26 cellular contexts compared by ENCODE assay signal in genomic region chr21:33981341-33982101, GRCh38.
DNase-seq lines count a peak whose midpoint lies in the region; ATAC-seq and TF ChIP-seq lines count a peak whose summit lies in the region.
"Had no signal": no experiment of that assay in that cellular context is flagged by ENCODE, and none has a peak within 500 bp of the region (broad histone marks: within the 10 kb centered on the region; RNA-seq: fewer than 3 reads in every experiment).

No MANE protein-coding gene starts in this region.

- peaks cover 0 to 6% of the 10 kb centered on the region in 2 donors for H3K36me3 Mint-ChIP-seq in activated T-cell treated with anti-CD3 and anti-CD28 coated beads, Interleukin-2, amount 50 U/mL, for 72 hours (ENCODE audit: insufficient read depth in 2 of 2)
- H3K36me3 Mint-ChIP-seq: CD14-positive monocyte, WTC11 had no signal

- H3K27me3 ChIP-seq in gastroesophageal sphincter = no peaks in the 10 kb centered on the region
- no peaks in the 10 kb centered on the region for H3K27me3 ChIP-seq in trophoblast cell (ENCODE audit: insufficient read depth, low read length)
- no peaks in the 10 kb centered on the region for H3K27me3 ChIP-seq in mammary epithelial cell (ENCODE audit: insufficient read depth, low read length)
- H3K27me3 ChIP-seq: esophagus squamous epithelium, transverse colon had no signal

- no peak overlapping the region for H2BK12ac ChIP-seq in trophoblast cell (ENCODE audit: low read length)

- no peak overlapping the region for H4K91ac ChIP-seq in trophoblast cell (ENCODE audit: low read depth, low read length)

- no peak overlapping the region for H3K23ac ChIP-seq in trophoblast cell (ENCODE audit: low read length)

- no peak overlapping the region for H3K4me3 ChIP-seq in gastroesophageal sphincter
- no peak overlapping the region for H3K4me3 ChIP-seq in trophoblast cell (ENCODE audit: low read depth, low read length)
- H3K4me3 ChIP-seq in mammary epithelial cell (replicated peaks in 1 of 3; ENCODE audit: insufficient read depth in 1 of 3, low read depth in 2 of 3, low read length in 3 of 3) = no peak overlapping the region
- H3K4me3 ChIP-seq: adrenal gland, esophagus squamous epithelium, HAP-1, transverse colon had no signal

- no peaks in the 10 kb centered on the region for H4K20me1 ChIP-seq in mammary epithelial cell (ENCODE audit: insufficient read depth, low read length)

- H3K27ac ChIP-seq in gastroesophageal sphincter (no peak overlapping the region), trophoblast cell (ENCODE audit: low read depth, low read length) (no peak overlapping the region), mammary epithelial cell (ENCODE audit: insufficient read depth, low read depth, low read length) (no peak overlapping the region)
- H3K27ac ChIP-seq: adrenal gland, esophagus squamous epithelium, transverse colon had no signal

- no peak overlapping the region for H2AK5ac ChIP-seq in trophoblast cell (ENCODE audit: low read length)

- peak overlapping the region in 1 of 2 donors; percentile 16 for H3K4me3 Mint-ChIP-seq in activated T-cell treated with anti-CD3 and anti-CD28 coated beads, Interleukin-2, amount 50 U/mL, for 72 hours
- H3K4me3 Mint-ChIP-seq: CD14-positive monocyte; stimulated activated naive CD8-positive, alpha-beta T cell treated with anti-CD3 and anti-CD28 coated beads, Interleukin-15, amount 100 ng/mL, for 72 hours; WTC11 had no signal

- H3K79me2 ChIP-seq in trophoblast cell (ENCODE audit: control insufficient read depth, insufficient read depth, low read length, poor library complexity) = no peaks in the 10 kb centered on the region
- H3K79me2 ChIP-seq in mammary epithelial cell (ENCODE audit: insufficient read depth, low read length) = no peaks in the 10 kb centered on the region

- H4K12ac ChIP-seq in trophoblast cell (ENCODE audit: low read depth, low read length) = no peak overlapping the region

- CTCF ChIA-PET in mammary epithelial cell (lab: Charles Lee; ENCODE audit: low non-redundant PET) = no interaction called here

- DNase-seq in MV-4-11 (lab: John Stamatoyannopoulos, UW) (peak; percentile 51), amniotic epithelial cell (ENCODE audit: low read depth) (peak; percentile 51), trophoblast cell (peak; percentile 30 to 53), mammary epithelial cell (no peak)
- DNase-seq in activated T-cell treated with anti-CD3 and anti-CD28 coated beads, Interleukin-2, amount 50 U/mL, for 72 hours = no peak
- DNase-seq in activated CD4-positive, alpha-beta T cell treated with anti-CD3 and anti-CD28 coated beads for 4 hours = no peak
- DNase-seq: activated CD4-positive, alpha-beta T cell treated with anti-CD3 and anti-CD28 coated beads, Interleukin-2, amount 50 U/mL, for 4 hours; activated CD8-positive, alpha-beta memory T cell treated with anti-CD3 and anti-CD28 coated beads, Interleukin-2, amount 50 U/mL, for 4 hours; adrenal gland; cortex of kidney; EL; esophagus squamous epithelium; NCI-H1048; NCI-H2029; NCI-H2227 treated with DMSO at 0.1 percent for 48 hours; NCI-H82; stimulated activated CD4-positive, alpha-beta T cell treated with anti-CD3 and anti-CD28 coated beads, Interleukin-4, amount 100 ng/mL, for 24 hours; T1000; transverse colon had no signal

- no peak overlapping the region for H3K14ac ChIP-seq in trophoblast cell (ENCODE audit: low read length)

- H3K27me3 Mint-ChIP-seq in activated T-cell treated with anti-CD3 and anti-CD28 coated beads, Interleukin-2, amount 50 U/mL, for 72 hours (ENCODE audit: low read depth) = peaks cover 4% of the 10 kb centered on the region
- H3K27me3 Mint-ChIP-seq: stimulated activated naive CD8-positive, alpha-beta T cell treated with anti-CD3 and anti-CD28 coated beads, Interleukin-15, amount 100 ng/mL, for 72 hours had no signal

- intact Hi-C loops in mammary epithelial cell (cut with micrococcal nuclease) = no loop called here

- H3K79me1 ChIP-seq in trophoblast cell (ENCODE audit: low read length) = no peaks in the 10 kb centered on the region

- H3K4me2 ChIP-seq in trophoblast cell (ENCODE audit: low read length) (no peak overlapping the region), mammary epithelial cell (ENCODE audit: insufficient read depth, low read depth, low read length) (no peak overlapping the region)

- no peak overlapping the region for H4K8ac ChIP-seq in trophoblast cell (ENCODE audit: low read depth, low read length)

- TF ChIP-seq POLR2A in gastroesophageal sphincter (IDR thresholded peaks at IDR 0.05) = no peak

- 73 to 74% methylated on average over 7 to 8 of the region's 10 CpGs for WGBS in gastroesophageal sphincter (ENCODE audit: low coverage in 1 of 2), 2 donors
- no CpG with 5 or more reads among the region's 10 CpGs for WGBS in trophoblast cell (ENCODE audit: extremely low coverage, insufficient coverage, insufficient read length)
- WGBS in mammary epithelial cell (ENCODE audit: low coverage, missing lambda C conversion rate) = 84% methylated on average over 10 of the region's 10 CpGs

- H3K36me3 ChIP-seq in gastroesophageal sphincter (no peaks in the 10 kb centered on the region), trophoblast cell (ENCODE audit: control insufficient read depth in 1 of 2, insufficient read depth in 2 of 2, low read length in 2 of 2) (no peaks in the 10 kb centered on the region), mammary epithelial cell (ENCODE audit: insufficient read depth, low read length) (no peaks in the 10 kb centered on the region)
- H3K36me3 ChIP-seq: adrenal gland, esophagus squamous epithelium, HAP-1, transverse colon had no signal

- no peak for TF ChIP-seq EP300 in gastroesophageal sphincter (IDR thresholded peaks at IDR 0.05)

- in situ Hi-C loops in mammary epithelial cell (cut with MboI; ENCODE audit: low sequenced_read_pairs in 2 of 2) = no loop called here

- ATAC-seq in gastroesophageal sphincter (peak; percentile 66), GM21576 (IDR thresholded peaks at IDR 0.05; ENCODE audit: unreplicated experiment) (no peak)
- ATAC-seq in activated T-cell treated with anti-CD3 and anti-CD28 coated beads, Interleukin-2, amount 50 U/mL, for 72 hours (replicated peaks in 1 of 2) = no peak
- ATAC-seq: WTC11 had no signal

- peaks cover 0 to 9% (median under 1%) of the 10 kb centered on the region in 3 donors for H3K4me1 ChIP-seq in gastroesophageal sphincter
- H3K4me1 ChIP-seq in trophoblast cell (ENCODE audit: control insufficient read depth in 1 of 2, insufficient read depth in 2 of 2, low read length in 2 of 2) = peaks cover 0 to under 1% of the 10 kb centered on the region in 2 experiments
- H3K4me1 ChIP-seq in mammary epithelial cell (ENCODE audit: insufficient read depth, low read length) = peaks cover 10% of the 10 kb centered on the region
- H3K4me1 ChIP-seq: adrenal gland had no signal

- H2BK120ac ChIP-seq in trophoblast cell (ENCODE audit: insufficient read depth, low read length, poor library complexity) = no peak overlapping the region

- H3K4ac ChIP-seq in trophoblast cell (ENCODE audit: low read depth, low read length) = no peak overlapping the region

- H3K18ac ChIP-seq in trophoblast cell (ENCODE audit: low read length) = no peak overlapping the region

- dilution Hi-C loops in mammary epithelial cell (cut with HindIII; ENCODE audit: low sequenced_read_pairs) = loop anchor here (5.0 kb wide), 1 partner anchor 39 kb away; no protein-coding TSS in a partner anchor

- no peak for TF ChIP-seq CTCF in gastroesophageal sphincter (IDR thresholded peaks at IDR 0.05)
- TF ChIP-seq CTCF in mammary epithelial cell (conservative IDR thresholded peaks at IDR 0.05 in 1 of 2, IDR thresholded peaks at IDR 0.05 in 1 of 2; ENCODE audit: extremely low read depth in 1 of 2, insufficient read depth in 1 of 2, low read depth in 1 of 2, low read length in 2 of 2) = no peak

- H3K9me3 ChIP-seq in gastroesophageal sphincter (no peaks in the 10 kb centered on the region), trophoblast cell (ENCODE audit: insufficient read depth, low read depth, low read length) (peaks cover 5% of the 10 kb centered on the region), mammary epithelial cell (replicated peaks; ENCODE audit: insufficient read depth, low read length) (no peaks in the 10 kb centered on the region)
- H3K9me3 ChIP-seq: adrenal gland, esophagus squamous epithelium, HAP-1, transverse colon had no signal

- H2BK5ac ChIP-seq in trophoblast cell (ENCODE audit: low read depth, low read length, poor library complexity) = no peak overlapping the region

- BruUV-seq in mammary epithelial cell (replicated peaks; lab: Mats Ljungman, UMichigan) = no TSS peak

- H3K4me1 Mint-ChIP-seq in activated T-cell treated with anti-CD3 and anti-CD28 coated beads, Interleukin-2, amount 50 U/mL, for 72 hours (ENCODE audit: low read depth) = peaks cover 97% of the 10 kb centered on the region

- H2AFZ ChIP-seq in trophoblast cell (ENCODE audit: insufficient read depth, low read length, poor library complexity) = no peak overlapping the region
- no peak overlapping the region for H2AFZ ChIP-seq in mammary epithelial cell (ENCODE audit: low read depth, low read length)

- no peak overlapping the region for H3K27ac Mint-ChIP-seq in activated T-cell treated with anti-CD3 and anti-CD28 coated beads, Interleukin-2, amount 50 U/mL, for 72 hours
- H3K27ac Mint-ChIP-seq: activated T-helper 2 cell treated with anti-CD3 and anti-CD28 coated beads, Interferon-gamma antibody, Interleukin-2, Interleukin-4, amounts not matched to agents 10 μg/mL and 5 μg/mL and 100 μg/mL, durations not matched to agents 14 hours and 24 hours and 36 hours; WTC11 had no signal

- H3K9me3 Mint-ChIP-seq in activated T-cell treated with anti-CD3 and anti-CD28 coated beads, Interleukin-2, amount 50 U/mL, for 72 hours = peaks cover 0 to 7% of the 10 kb centered on the region in 2 donors
- H3K9me3 Mint-ChIP-seq: activated T-helper 2 cell treated with anti-CD3 and anti-CD28 coated beads, Interferon-gamma antibody, Interleukin-2, Interleukin-4, amounts not matched to agents 10 μg/mL and 5 μg/mL and 100 μg/mL, durations not matched to agents 14 hours and 24 hours and 36 hours had no signal

- H3K9ac ChIP-seq in trophoblast cell (ENCODE audit: low read length) (no peak overlapping the region), mammary epithelial cell (ENCODE audit: insufficient read depth, low read length) (no peak overlapping the region)

Comparison
In these comparisons a context has a peak if more than half of its experiments do, and no peak if none do; other contexts are left out.
1. DNase-seq: peak in MV-4-11 (single experiment), amniotic epithelial cell (single experiment) and trophoblast cell (2 of 2); none in mammary epithelial cell (single experiment), activated T-cell treated with anti-CD3 and anti-CD28 coated beads, Interleukin-2, amount 50 U/mL, for 72 hours (0 of 2) and activated CD4-positive, alpha-beta T cell treated with anti-CD3 and anti-CD28 coated beads for 4 hours (0 of 2).